In genomic region chr1:226934483-226935237, GRCh38 we compare ENCODE assay signal across 30 cellular contexts.
"Had no signal": no experiment of that assay in that cellular context is flagged by ENCODE, and none has a peak within 500 bp of the region (broad histone marks: within the 10 kb centered on the region; RNA-seq: fewer than 3 reads in every experiment).

No MANE protein-coding gene starts in this region.

- DNase-seq: activated CD4-positive, alpha-beta memory T cell treated with anti-CD3 and anti-CD28 coated beads, Interleukin-2, amount 10 ng/mL, durations not matched to agents 7 days and 5 days; activated CD4-positive, alpha-beta T cell treated with anti-CD3 and anti-CD28 coated beads for 1 hour; activated CD4-positive, alpha-beta T cell treated with anti-CD3 and anti-CD28 coated beads for 4 hours; activated CD4-positive, alpha-beta T cell treated with anti-CD3 and anti-CD28 coated beads, Interleukin-2, amount 10 ng/mL, durations not matched to agents 7 days and 5 days; activated CD4-positive, alpha-beta T cell treated with anti-CD3 and anti-CD28 coated beads, Interleukin-2, amount 50 U/mL, for 4 hours; activated gamma-delta T cell; activated naive CD4-positive, alpha-beta T cell; activated naive CD4-positive, alpha-beta T cell treated with anti-CD3 and anti-CD28 coated beads, Interleukin-2, amount 10 ng/mL, durations not matched to agents 7 days and 5 days; activated naive CD8-positive, alpha-beta T cell treated with anti-CD3 and anti-CD28 coated beads, Interleukin-2, amount 10 ng/mL, durations not matched to agents 7 days and 5 days; activated T-cell treated with anti-CD3 and anti-CD28 coated beads, Interleukin-2, amount 50 U/mL, for 4 hours; amniotic stem cell; aorta; central memory CD4-positive, alpha-beta T cell; cerebellar nuclear complex; colonic mucosa; effector CD8-positive, alpha-beta T cell; esophagus squamous epithelium; foreskin melanocyte; heart right ventricle; T-helper 2 cell had no signal

- FAIRE-seq: endometrium, endothelial cell of umbilical vein had no signal

- H3K36me3 ChIP-seq: breast epithelium, cardiac muscle cell, colonic mucosa, esophagus squamous epithelium, gastroesophageal sphincter had no signal

- H3K9me3 ChIP-seq: colonic mucosa had no signal

- H3K4me2 ChIP-seq: hepatocyte had no signal

- H3K27ac ChIP-seq: breast epithelium, cardiac muscle cell, colonic mucosa, epithelial cell of prostate, esophagus squamous epithelium, gastroesophageal sphincter, heart right ventricle, hepatocyte, VCaP had no signal

- H3K4me3 ChIP-seq: breast epithelium, cardiac muscle cell, colonic mucosa, esophagus squamous epithelium, gastroesophageal sphincter, heart right ventricle, hepatocyte had no signal

- H3K4me1 ChIP-seq: breast epithelium, colonic mucosa had no signal

- H3K79me2 ChIP-seq: hepatocyte had no signal

- ATAC-seq: activated naive CD4-positive, alpha-beta T cell treated with anti-CD3 and anti-CD28 coated beads, Interleukin-2, amount 50 U/mL, for 72 hours; activated T-cell treated with anti-CD3 and anti-CD28 coated beads, Interleukin-2, amount 50 U/mL, for 4 hours; gastroesophageal sphincter; heart right ventricle; WTC11 had no signal

- H2AFZ ChIP-seq: hepatocyte had no signal

- H3K27me3 ChIP-seq: breast epithelium, cardiac muscle cell, colonic mucosa, esophagus squamous epithelium, gastroesophageal sphincter, heart right ventricle, hepatocyte had no signal
